ENCODE assay signal across 20 cellular contexts in genomic region chr3:151034303-151034702, GRCh38. TPM values are rescaled to one million over a fixed set of nuclear protein-coding genes. Genes with fewer than 3 reads are reported as not detected.
DNase-seq lines count a peak whose midpoint lies in the region; ATAC-seq, FAIRE-seq and TF ChIP-seq lines count a peak whose summit lies in the region.
"Had no signal": no experiment of that assay in that cellular context is flagged by ENCODE, and none has a peak within 500 bp of the region (broad histone marks: within the 10 kb centered on the region; RNA-seq: fewer than 3 reads in every experiment).

No MANE protein-coding gene starts in this region.

- H3K18ac ChIP-seq in IMR-90 (ENCODE audit: low read depth, low read length), result no peak overlapping the region

- ATAC-seq in IMR-90 (ENCODE audit: low read depth) (no peak), K562 (peak; percentile 71), HG03196 (IDR thresholded peaks at IDR 0.05; ENCODE audit: unreplicated experiment) (no peak), heart right ventricle (no peak)
- peak; percentile 24 for ATAC-seq in stimulated activated memory B cell treated with anti-CD40 and anti-IgM and Interleukin-4, amounts not matched to agents 10 μg/mL and 1 μg/mL and 100 μg/mL, for 72 hours

- H3K36me3 Mint-ChIP-seq in stimulated activated memory B cell treated with anti-CD40 and anti-IgM and Interleukin-4, amounts not matched to agents 10 μg/mL and 1 μg/mL and 100 μg/mL, for 72 hours, result no peaks in the 10 kb centered on the region
- H3K36me3 Mint-ChIP-seq: IgD-negative memory B cell had no signal

- no peak overlapping the region for H3K4ac ChIP-seq in IMR-90 (ENCODE audit: low read depth, low read length)

- H3K9me1 ChIP-seq in IMR-90 (ENCODE audit: insufficient read depth, low read length), result peaks cover 3% of the 10 kb centered on the region; the same call in 1 of the 2 replicates
- H3K9me1 ChIP-seq in K562 (ENCODE audit: control insufficient read depth, insufficient read depth, low read length), result no peaks in the 10 kb centered on the region

- H3K9me3 ChIP-seq in IMR-90 (ENCODE audit: control insufficient read depth, insufficient read depth, low read length) (no peaks in the 10 kb centered on the region), K562 (replicated peaks; ENCODE audit: control insufficient read depth, insufficient read depth, low read depth, low read length) (no peaks in the 10 kb centered on the region), heart right ventricle (no peaks in the 10 kb centered on the region)

- no peak overlapping the region for H3K27ac Mint-ChIP-seq in stimulated activated memory B cell treated with anti-CD40 and anti-IgM and Interleukin-4, amounts not matched to agents 10 μg/mL and 1 μg/mL and 100 μg/mL, for 72 hours
- H3K27ac Mint-ChIP-seq: B cell; CD4-positive, alpha-beta T cell; IgD-negative memory B cell had no signal

- H3K27me3 ChIP-seq in IMR-90 (ENCODE audit: control insufficient read depth, insufficient read depth, low read length) (no peaks in the 10 kb centered on the region; the same call in 1 of the 2 replicates), K562 (ENCODE audit: control insufficient read depth in 2 of 2, insufficient read depth in 2 of 2, low read length in 2 of 2) (peaks cover 0 to 12% of the 10 kb centered on the region in 2 experiments; a peak in 2 of 5 replicates), heart right ventricle (no peaks in the 10 kb centered on the region)

- H2AFZ ChIP-seq in IMR-90 (replicated peaks; ENCODE audit: low read length, poor library complexity) (no peak overlapping the region), K562 (ENCODE audit: low read depth, low read length) (no peak overlapping the region)

- no peaks in the 10 kb centered on the region for H3K4me1 ChIP-seq in IMR-90 (ENCODE audit: control insufficient read depth, insufficient read depth, low read length)
- no peaks in the 10 kb centered on the region for H3K4me1 ChIP-seq in K562 (replicated peaks in 1 of 2; ENCODE audit: control insufficient read depth in 2 of 2, insufficient read depth in 2 of 2, low read length in 2 of 2)
- H3K4me1 ChIP-seq in heart right ventricle, result peaks cover 0 to 6% (median 0%) of the 10 kb centered on the region in 9 donors

- H3K36me3 ChIP-seq in IMR-90 (ENCODE audit: control insufficient read depth, insufficient read depth, low read length), result no peaks in the 10 kb centered on the region
- no peaks in the 10 kb centered on the region for H3K36me3 ChIP-seq in K562 (ENCODE audit: control insufficient read depth, insufficient read depth, low read length)
- H3K36me3 ChIP-seq in heart right ventricle, result no peaks in the 10 kb centered on the region

- no peak overlapping the region for H2BK15ac ChIP-seq in IMR-90 (ENCODE audit: low read depth, low read length)

- H3K4me1 Mint-ChIP-seq in stimulated activated memory B cell treated with anti-CD40 and anti-IgM and Interleukin-4, amounts not matched to agents 10 μg/mL and 1 μg/mL and 100 μg/mL, for 72 hours, result no peaks in the 10 kb centered on the region
- H3K4me1 Mint-ChIP-seq: B cell, IgD-negative memory B cell had no signal

- no peak overlapping the region for H3K4me3 ChIP-seq in IMR-90 (ENCODE audit: insufficient read depth, low read depth, low read length)
- H3K4me3 ChIP-seq in K562, result no peak overlapping the region
- no peak overlapping the region for H3K4me3 ChIP-seq in heart right ventricle

- H4K20me1 ChIP-seq in IMR-90 (ENCODE audit: insufficient read depth, low read length) (no peaks in the 10 kb centered on the region), K562 (replicated peaks; ENCODE audit: control insufficient read depth, insufficient read depth, low read length) (no peaks in the 10 kb centered on the region)

- no peak overlapping the region for H3K23ac ChIP-seq in IMR-90 (ENCODE audit: low read depth, low read length)

- in situ Hi-C loops in IMR-90 (cut with MboI; ENCODE audit: low sequenced_read_pairs), result no loop called here
- in situ Hi-C loops in K562 (cut with MboI), result no loop called here

- H2BK20ac ChIP-seq in IMR-90 (ENCODE audit: low read depth, low read length), result no peak overlapping the region

- TF ChIP-seq POLR2A in IMR-90 (IDR thresholded peaks at IDR 0.05; ENCODE audit: low read depth, low read length) (no peak), K562 (conservative IDR thresholded peaks at IDR 0.05) (no peak)

- H2AK5ac ChIP-seq in IMR-90 (ENCODE audit: low read depth, low read length), result no peak overlapping the region

- no peak for TF ChIP-seq EP300 in K562 (IDR thresholded peaks at IDR 0.05; ENCODE audit: low read length)

- FAIRE-seq in K562 (lab: Jason Lieb, UNC), result no peak
- FAIRE-seq: A204.1, D721Med, G401.6 had no signal

- BruUV-seq in IMR-90 (replicated peaks; lab: Mats Ljungman, UMichigan), result no TSS peak
- no TSS peak for BruUV-seq in K562 (replicated peaks; lab: Mats Ljungman, UMichigan)

- no peak overlapping the region for H4K5ac ChIP-seq in IMR-90 (ENCODE audit: low read depth, low read length)

- no peaks in the 10 kb centered on the region for H3K79me2 ChIP-seq in K562 (ENCODE audit: control insufficient read depth, insufficient read depth, low read length)

- no peak overlapping the region for H3K4me3 Mint-ChIP-seq in stimulated activated memory B cell treated with anti-CD40 and anti-IgM and Interleukin-4, amounts not matched to agents 10 μg/mL and 1 μg/mL and 100 μg/mL, for 72 hours
- H3K4me3 Mint-ChIP-seq: B cell; CD4-positive, alpha-beta T cell; IgD-negative memory B cell had no signal

- POLR2A ChIA-PET in IMR-90 (lab: Charles Lee; ENCODE audit: unreplicated experiment), result no interaction called here
- POLR2A ChIA-PET in K562 (lab: Yijun Ruan, JAX), result no interaction called here

- TF ChIP-seq RAD21 in IMR-90 (IDR thresholded peaks at IDR 0.05; ENCODE audit: low read length), result no peak
- no peak; a peak in 1 of 4 replicates for TF ChIP-seq RAD21 in K562 (CRISPR knock-in tag; conservative IDR thresholded peaks at IDR 0.05 in 1 of 2, IDR thresholded peaks at IDR 0.05 in 1 of 2)

- H2BK5ac ChIP-seq in IMR-90 (ENCODE audit: low read depth, low read length, poor library complexity, severe bottlenecking), result no peak overlapping the region

- H4K8ac ChIP-seq in IMR-90 (ENCODE audit: low read depth in 2 of 2, low read length in 2 of 2), result no peak overlapping the region

- H3K27me3 Mint-ChIP-seq in stimulated activated memory B cell treated with anti-CD40 and anti-IgM and Interleukin-4, amounts not matched to agents 10 μg/mL and 1 μg/mL and 100 μg/mL, for 72 hours, result no peaks in the 10 kb centered on the region
- H3K27me3 Mint-ChIP-seq: CD4-positive, alpha-beta T cell; IgD-negative memory B cell had no signal

- no peak overlapping the region for H2BK120ac ChIP-seq in IMR-90 (ENCODE audit: low read depth, low read length)

- CTCF ChIA-PET in IMR-90 (lab: Yijun Ruan, JAX) (no interaction called here), K562 (lab: Yijun Ruan, JAX; ENCODE audit: low intra/inter-chr PET ratio) (no interaction called here)

- no peaks in the 10 kb centered on the region for H3K79me1 ChIP-seq in IMR-90 (ENCODE audit: low read depth in 1 of 2, low read length in 2 of 2)

- intact Hi-C loops in IMR-90 (cut with micrococcal nuclease), result no loop called here
- intact Hi-C loops in K562 (cut with micrococcal nuclease), result no loop called here
- intact Hi-C loops in heart right ventricle (cut with DNase I), result no loop called here

- H3K27ac ChIP-seq in IMR-90 (ENCODE audit: insufficient read depth, low read length), result no peak overlapping the region
- no peak overlapping the region for H3K27ac ChIP-seq in K562 (ENCODE audit: extremely low read depth, low read depth, low read length)
- H3K27ac ChIP-seq in heart right ventricle, result no peak overlapping the region

- H3K9ac ChIP-seq in IMR-90 (ENCODE audit: low read depth, low read length) (no peak overlapping the region), K562 (ENCODE audit: insufficient read depth in 1 of 2, low read depth in 2 of 2, low read length in 2 of 2) (no peak overlapping the region)

- H2AK9ac ChIP-seq in IMR-90 (replicated peaks; ENCODE audit: low read depth, low read length, poor library complexity), result peak overlapping the region; percentile 30

- WGBS in IMR-90 (ENCODE audit: extremely low coverage in 2 of 2, insufficient read length in 1 of 2), 2 experiments, result no CpG with 5 or more reads among the region's 2 CpGs
- WGBS in K562 (ENCODE audit: insufficient coverage, low coverage, missing lambda C conversion rate), result 0% methylated on average over 2 of the region's 2 CpGs
- 95 to 96% methylated on average over 2 of the region's 2 CpGs for WGBS in heart right ventricle, 2 donors

- no peak overlapping the region for H3K14ac ChIP-seq in IMR-90 (replicated peaks; ENCODE audit: low read depth, low read length)

- dilution Hi-C loops in IMR-90 (cut with HindIII; ENCODE audit: low sequenced_read_pairs, unreplicated experiment), result no loop called here

- DNase-seq in IMR-90 (no peak), NCI-H69 (lab: John Stamatoyannopoulos, UW) (peak; percentile 1), K562 (ENCODE audit: extremely low read depth in 1 of 4, low spot score in 3 of 4) (no peak), NCI-H1092 (lab: John Stamatoyannopoulos, UW) (no peak), heart right ventricle (no peak)
- DNase-seq in activated naive CD4-positive, alpha-beta T cell (lab: John Stamatoyannopoulos, UW), result no peak
- DNase-seq: C1 segment of cervical spinal cord; CD4-positive, alpha-beta T cell; DMS153; DMS79 treated with DMSO at 0.1 percent for 48 hours; EL; HCEC 1CT had no signal

- H3K4me2 ChIP-seq in IMR-90 (ENCODE audit: low read depth, low read length) (no peak overlapping the region), K562 (ENCODE audit: insufficient read depth, low read length) (no peak overlapping the region)

- H3K56ac ChIP-seq in IMR-90 (ENCODE audit: extremely low read depth, insufficient read depth, low read length), result no peak overlapping the region

- no peaks in the 10 kb centered on the region for H3K9me3 Mint-ChIP-seq in stimulated activated memory B cell treated with anti-CD40 and anti-IgM and Interleukin-4, amounts not matched to agents 10 μg/mL and 1 μg/mL and 100 μg/mL, for 72 hours
- H3K9me3 Mint-ChIP-seq: CD4-positive, alpha-beta T cell; IgD-negative memory B cell had no signal

- TF ChIP-seq CTCF in IMR-90 (conservative IDR thresholded peaks at IDR 0.05; ENCODE audit: low read depth, low read length) (no peak), K562 (IDR thresholded peaks at IDR 0.05 in 2 of 3, conservative IDR thresholded peaks at IDR 0.05 in 1 of 3; ENCODE audit: insufficient read depth in 2 of 3, low read depth in 1 of 3, low read length in 3 of 3) (peak in 2 of 3 experiments; percentile 15 to 26; a peak in 2 of 6 replicates), heart right ventricle (IDR thresholded peaks at IDR 0.05) (no peak)

- H4K91ac ChIP-seq in IMR-90 (ENCODE audit: insufficient read depth, low read depth, low read length), result no peak overlapping the region

RNA-seq across cellular contexts. Expression of gene MED12L, which starts 51.2 kb away (rescaled TPM):
- total RNA-seq in IMR-90 (2012; rRNA removed) (0.18 and 0.28 TPM in 2 replicates), K562 (2014; rRNA removed) (not detected in 2 replicates), K562 (2014; rRNA removed; fragmentation: Illumina TruSeq; extraction: Trizol) (not detected in 2 replicates), K562 (2015; rRNA removed; fragmentation: Illumina TruSeq; extraction: Trizol) (not detected in 2 replicates), K562 (2021) (not detected in 2 replicates), heart right ventricle (1 to 10 TPM in 5 of 10 donors, under 1 TPM in 5; 0.05 to 4.5 (median 0.98) TPM)
- polyA plus RNA-seq in IMR-90 (2012; rRNA removed) (0.05 and 0.16 TPM in 2 replicates), K562 (2011; rRNA removed) (not detected in 2 replicates), K562 (2014; fragmentation: Illumina TruSeq; extraction: Trizol) (not detected in 2 replicates), K562 (2014; fragmentation: Nextera tagmentation; extraction: Ambion mirVana) (not detected), K562 (2014; rRNA removed) (not detected in 2 replicates), heart right ventricle (under 1 TPM; 0.03 to 0.07 TPM)
- 0.01 and 0.03 TPM in 2 replicates for polyA plus RNA-seq in IMR-90 (2012; cell fraction: cytosol; rRNA removed)
- polyA plus RNA-seq in IMR-90 (2012; cell fraction: nucleus; rRNA removed; ENCODE audit: low replicate concordance), result 0.05 and 0.16 TPM in 2 replicates
- total RNA-seq in K562 (2011; cell fraction: chromatin; rRNA removed; ENCODE audit: low replicate concordance), result not detected in 2 replicates
- 0.33 TPM in 1 of 2 replicates, not detected in the other for total RNA-seq in K562 (2011; cell fraction: nucleolus; rRNA removed)
- 0.07 TPM in 1 of 2 replicates, not detected in the other for total RNA-seq in K562 (2011; cell fraction: nucleoplasm; rRNA removed)
- not detected in 2 replicates for polyA plus RNA-seq in K562 (2011; cell fraction: cytosol; rRNA removed)
- not detected in 2 replicates for polyA plus RNA-seq in K562 (2011; cell fraction: nucleus; rRNA removed)
- polyA plus RNA-seq in K562 (2012), result not detected in 2 replicates
- polyA minus RNA-seq in K562 (2011; rRNA and poly(A)+ RNA removed), result not detected in 2 replicates
- polyA minus RNA-seq in K562 (2011; cell fraction: cytosol; rRNA and poly(A)+ RNA removed), result not detected in 2 replicates
- polyA minus RNA-seq in K562 (2011; cell fraction: nucleus; rRNA and poly(A)+ RNA removed), result under 0.01 TPM in 1 of 2 replicates, not detected in the other
- total RNA-seq: HT-29 had no signal

Comparison
In these comparisons a context has a peak if more than half of its experiments do, and no peak if none do; other contexts are left out.
1. ATAC-seq: peak in K562 (single experiment) and stimulated activated memory B cell treated with anti-CD40 and anti-IgM and Interleukin-4, amounts not matched to agents 10 μg/mL and 1 μg/mL and 100 μg/mL, for 72 hours (single experiment); none in IMR-90 (single experiment), HG03196 (single experiment) and heart right ventricle (0 of 8).
2. CTCF ChIP-seq: peak in K562 (2 of 3); none in IMR-90 (single experiment) and heart right ventricle (0 of 9).